ENCODE assay signal across 15 cellular contexts in genomic region chr1:219347843-219348475, GRCh38.
A peak's percentile ranks its signal among the peaks of the same experiment; 100 is the strongest.
DNase-seq lines count a peak whose midpoint lies in the region; ATAC-seq and TF ChIP-seq lines count a peak whose summit lies in the region.
"Had no signal": no experiment of that assay in that cellular context is flagged by ENCODE, and none has a peak within 500 bp of the region (broad histone marks: within the 10 kb centered on the region; RNA-seq: fewer than 3 reads in every experiment).

No MANE protein-coding gene starts in this region.

- no peaks in the 10 kb centered on the region for H3K27me3 Mint-ChIP-seq in T-helper 17 cell
- H3K27me3 Mint-ChIP-seq: stimulated activated naive CD8-positive, alpha-beta T cell treated with anti-CD3 and anti-CD28 coated beads, Interleukin-15, Interleukin-2, amounts not matched to agents 100 ng/mL and 50 ng/mL, for 24 hours had no signal

- no peak overlapping the region for H3K27ac Mint-ChIP-seq in T-helper 17 cell
- H3K27ac Mint-ChIP-seq: activated naive CD4-positive, alpha-beta T cell treated with anti-CD3 and anti-CD28 coated beads, Interleukin-2, amount 50 U/mL, for 24 hours; stimulated activated naive CD8-positive, alpha-beta T cell treated with anti-CD3 and anti-CD28 coated beads, Interleukin-15, Interleukin-2, amounts not matched to agents 100 ng/mL and 50 ng/mL, for 24 hours had no signal

- WGBS in thyroid gland, 2 donors: 24 to 29% methylated on average over 5 of the region's 5 CpGs

- no peaks in the 10 kb centered on the region for H3K36me3 ChIP-seq in ascending aorta
- no peaks in the 10 kb centered on the region for H3K36me3 ChIP-seq in thyroid gland
- H3K36me3 ChIP-seq: BE2C, SJSA1 had no signal

- no peak overlapping the region for H3K4me3 Mint-ChIP-seq in T-helper 17 cell
- H3K4me3 Mint-ChIP-seq: activated naive CD4-positive, alpha-beta T cell treated with anti-CD3 and anti-CD28 coated beads, Interleukin-2, amount 50 U/mL, for 24 hours; stimulated activated naive CD8-positive, alpha-beta T cell treated with anti-CD3 and anti-CD28 coated beads, Interleukin-15, Interleukin-2, amounts not matched to agents 100 ng/mL and 50 ng/mL, for 24 hours had no signal

- H3K4me1 Mint-ChIP-seq in T-helper 17 cell: no peaks in the 10 kb centered on the region
- H3K4me1 Mint-ChIP-seq: activated naive CD4-positive, alpha-beta T cell treated with anti-CD3 and anti-CD28 coated beads, Interleukin-2, amount 50 U/mL, for 24 hours had no signal

- peaks cover 0 to 12% of the 10 kb centered on the region in 2 donors for H3K4me1 ChIP-seq in ascending aorta
- H3K4me1 ChIP-seq in thyroid gland: peaks cover 5 to 7% of the 10 kb centered on the region in 2 donors
- H3K4me1 ChIP-seq: BE2C, SJSA1 had no signal

- TF ChIP-seq POLR2A in thyroid gland (IDR thresholded peaks at IDR 0.05): no peak

- peak overlapping the region; percentile 49 to 64 for H3K27ac ChIP-seq in ascending aorta
- no peak overlapping the region for H3K27ac ChIP-seq in thyroid gland
- H3K27ac ChIP-seq: SJSA1 had no signal

- ATAC-seq in T-helper 17 cell: no peak

- TF ChIP-seq CTCF in ascending aorta (IDR thresholded peaks at IDR 0.05) (no peak), thyroid gland (IDR thresholded peaks at IDR 0.05) (no peak)

- H3K9me3 ChIP-seq in ascending aorta (no peaks in the 10 kb centered on the region), thyroid gland (no peaks in the 10 kb centered on the region), T-helper 17 cell (ENCODE audit: control insufficient read depth, low read length, poor library complexity, severe bottlenecking) (no peaks in the 10 kb centered on the region)
- H3K9me3 ChIP-seq: BE2C, SJSA1 had no signal

- H3K36me3 Mint-ChIP-seq in T-helper 17 cell (ENCODE audit: low read depth): peaks cover 2% of the 10 kb centered on the region

- no peak overlapping the region for H3K4me3 ChIP-seq in ascending aorta
- H3K4me3 ChIP-seq in thyroid gland (replicated peaks in 1 of 3): no peak overlapping the region
- H3K4me3 ChIP-seq: SJSA1 had no signal

- DNase-seq in ascending aorta (ENCODE audit: low spot score in 2 of 2): peak in 1 of 2 donors; percentile 70
- peak; percentile 76 for DNase-seq in cardiac septum (ENCODE audit: low spot score)
- peak; percentile 53 for DNase-seq in myocyte (ENCODE audit: low read depth)
- peak; percentile 46 to 70 for DNase-seq in thyroid gland
- no peak for DNase-seq in activated CD4-positive, alpha-beta T cell treated with anti-CD3 and anti-CD28 coated beads for 48 hours
- DNase-seq in activated effector memory CD4-positive, alpha-beta T cell treated with Interleukin-2 at 50 U/mL for 16 hours: no peak
- DNase-seq in T-helper 17 cell: no peak
- DNase-seq: activated CD4-positive, alpha-beta T cell treated with anti-CD3 and anti-CD28 coated beads for 4 hours; activated T-cell treated with anti-CD3 and anti-CD28 coated beads for 4 hours; BE2C; effector CD4-positive, alpha-beta T cell; stimulated activated CD4-positive, alpha-beta T cell treated with anti-CD3 and anti-CD28 coated beads, Interleukin-12 subunit alpha, Interleukin-12 subunit beta, amount 100 ng/mL, for 4 hours had no signal

- H3K27me3 ChIP-seq in ascending aorta (no peaks in the 10 kb centered on the region), thyroid gland (no peaks in the 10 kb centered on the region)
- H3K27me3 ChIP-seq: BE2C, SJSA1 had no signal

- intact Hi-C loops in ascending aorta (cut with DNase I): loop anchor here (5.0 kb wide), 1 partner anchor 41 kb away; no protein-coding TSS in a partner anchor
- intact Hi-C loops in cardiac septum (cut with DNase I): no loop called here
- intact Hi-C loops in thyroid gland (cut with DNase I): no loop called here

Comparison
In these comparisons a context has a peak if more than half of its experiments do, and no peak if none do; other contexts are left out.
1. DNase-seq: peak in cardiac septum (single experiment), myocyte (single experiment) and thyroid gland (2 of 2); none in activated CD4-positive, alpha-beta T cell treated with anti-CD3 and anti-CD28 coated beads for 48 hours (single experiment), activated effector memory CD4-positive, alpha-beta T cell treated with Interleukin-2 at 50 U/mL for 16 hours (single experiment) and T-helper 17 cell (0 of 3).
2. H3K27ac ChIP-seq: peak in ascending aorta (2 of 2); none in thyroid gland (0 of 3).